ENCODE assay signal across 15 cellular contexts in the genomic region with DNA sequence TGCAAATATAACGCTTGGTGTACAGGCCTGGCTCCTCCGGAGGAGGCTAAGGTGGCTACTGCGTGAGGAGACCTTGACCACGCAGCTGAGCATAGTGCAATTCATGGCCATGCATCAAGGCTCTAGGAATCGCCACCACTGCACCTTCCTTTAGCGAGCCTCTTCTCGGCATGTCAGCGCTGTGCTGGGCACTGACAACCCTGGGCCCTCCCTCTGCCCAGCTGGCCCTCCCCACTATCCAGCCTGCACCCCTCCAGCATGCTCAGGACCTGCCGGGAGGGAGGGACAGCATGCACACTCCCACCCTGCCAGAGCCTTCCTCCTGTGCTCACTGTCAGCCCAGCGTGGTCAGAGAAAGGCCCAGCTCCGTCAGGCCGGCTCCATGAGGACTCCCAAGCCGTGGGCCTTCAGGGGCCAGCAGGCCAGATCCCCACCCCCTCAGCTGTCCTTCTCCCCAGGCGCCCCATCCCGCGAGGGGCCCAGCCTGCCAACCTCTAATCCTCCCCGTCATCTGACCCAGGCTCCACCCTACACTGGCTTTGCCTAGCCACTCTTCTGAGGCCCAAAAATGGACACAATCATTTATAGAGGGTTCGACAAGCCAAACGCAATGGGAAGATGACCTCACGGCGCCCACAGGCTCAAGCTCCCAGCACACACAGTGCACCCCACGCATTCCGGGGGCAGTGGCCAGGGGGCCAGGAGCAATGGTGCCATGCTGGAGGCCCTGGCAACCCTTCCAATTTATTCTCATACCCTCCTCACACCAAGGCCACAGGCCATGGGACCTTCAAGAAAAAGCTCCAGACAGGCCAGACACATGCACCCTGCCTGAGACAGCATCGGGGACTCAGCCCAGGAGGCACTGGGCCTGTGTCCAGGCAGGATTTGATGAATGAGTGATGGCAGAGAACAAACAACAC. TPM values are rescaled to one million over a fixed set of nuclear protein-coding genes. Genes with fewer than 3 reads are reported as not detected.
A peak's percentile ranks its signal among the peaks of the same experiment; 100 is the strongest.
DNase-seq lines count a peak whose midpoint lies in the region; ATAC-seq and TF ChIP-seq lines count a peak whose summit lies in the region.
"Had no signal": no experiment of that assay in that cellular context is flagged by ENCODE, and none has a peak within 500 bp of the region (broad histone marks: within the 10 kb centered on the region; RNA-seq: fewer than 3 reads in every experiment).

No MANE protein-coding gene starts in this region.

- POLR2A ChIA-PET in PC-9 (lab: Charles Lee; ENCODE audit: unreplicated experiment) = no interaction called here

- TF ChIP-seq CTCF in PC-9 (conservative IDR thresholded peaks at IDR 0.05) = no peak
- TF ChIP-seq CTCF in spleen (IDR thresholded peaks at IDR 0.05 in 8 of 11, conservative IDR thresholded peaks at IDR 0.05 in 3 of 11) = no peak

- H3K4me3 ChIP-seq in PC-9 (no peak overlapping the region), duodenal mucosa (ENCODE audit: low read depth in 1 of 2, low read length in 2 of 2) (no peak overlapping the region), spleen (no peak overlapping the region)

- H3K79me2 ChIP-seq in PC-9 (ENCODE audit: low read depth) = peaks cover 78% of the 10 kb centered on the region

- H2AFZ ChIP-seq in PC-9 = no peak overlapping the region

- no peaks in the 10 kb centered on the region for H3K9me3 ChIP-seq in PC-9 (ENCODE audit: insufficient read depth, low read depth)
- H3K9me3 ChIP-seq in duodenal mucosa (ENCODE audit: control insufficient read depth in 1 of 2, low read length in 2 of 2) = no peaks in the 10 kb centered on the region
- H3K9me3 ChIP-seq in spleen = no peaks in the 10 kb centered on the region

- H3K9me2 ChIP-seq in PC-9 (ENCODE audit: insufficient read depth) = no peaks in the 10 kb centered on the region

- H3K27me3 ChIP-seq in PC-9 (ENCODE audit: insufficient read depth, low read depth) (no peaks in the 10 kb centered on the region), duodenal mucosa (ENCODE audit: control insufficient read depth in 1 of 2, insufficient read depth in 2 of 2, low read length in 2 of 2) (no peaks in the 10 kb centered on the region), spleen (replicated peaks in 1 of 7) (peaks cover 0 to 24% (median 12%) of the 10 kb centered on the region in 7 donors)

- H3K9ac ChIP-seq in duodenal mucosa (ENCODE audit: low read depth in 1 of 2, low read length in 2 of 2) = peak overlapping the region in 1 of 2 donors; percentile 10

- peaks cover 33% of the 10 kb centered on the region for H3F3A ChIP-seq in PC-9 (ENCODE audit: insufficient read depth, low read depth)

- no peak for TF ChIP-seq POLR2A in spleen (IDR thresholded peaks at IDR 0.05)

- ATAC-seq in HG03039 (IDR thresholded peaks at IDR 0.05; ENCODE audit: unreplicated experiment) (no peak), left lobe of liver (no peak)
- ATAC-seq: PC-3 had no signal

- H3K27ac ChIP-seq in PC-9 = no peak overlapping the region
- H3K27ac ChIP-seq in duodenal mucosa (ENCODE audit: low read depth, low read length) = peak overlapping the region; percentile 36
- no peak overlapping the region for H3K27ac ChIP-seq in spleen
- H3K27ac ChIP-seq: HL-60 had no signal

- WGBS in spleen, 5 donors = 80 to 88% (median 83%) methylated on average over 18 to 24 of the region's 24 CpGs

- H3K36me3 ChIP-seq in PC-9 (ENCODE audit: low read depth) = no peaks in the 10 kb centered on the region
- no peaks in the 10 kb centered on the region for H3K36me3 ChIP-seq in duodenal mucosa (ENCODE audit: control insufficient read depth in 1 of 2, insufficient read depth in 2 of 2, low read length in 2 of 2)
- H3K36me3 ChIP-seq in spleen = no peaks in the 10 kb centered on the region

- H3K4me1 ChIP-seq in PC-9 (replicated peaks; ENCODE audit: insufficient read depth) (peaks cover 68% of the 10 kb centered on the region), duodenal mucosa (ENCODE audit: control insufficient read depth in 1 of 2, insufficient read depth in 2 of 2, low read length in 2 of 2) (peaks cover 42% of the 10 kb centered on the region in 2 donors), spleen (peaks cover 13 to 92% (median 62%) of the 10 kb centered on the region in 6 donors)

- CTCF ChIA-PET in PC-9 (lab: Charles Lee) = no interaction called here

- DNase-seq in PC-9 (no peak), myocyte (ENCODE audit: low read depth) (peak; percentile 97), spleen (peak; percentile 68), HuH-7 (ENCODE audit: low spot score) (no peak), left lobe of liver (ENCODE audit: low spot score) (no peak), amniotic stem cell (lab: John Stamatoyannopoulos, UW) (no peak)
- DNase-seq: activated CD4-positive, alpha-beta memory T cell treated with anti-CD3 and anti-CD28 coated beads, Interleukin-2, amount 10 ng/mL, durations not matched to agents 7 days and 5 days; CD8-positive, alpha-beta memory T cell; foreskin fibroblast; kidney glomerular epithelial cell; NCI-H2227 treated with DMSO at 0.1 percent for 48 hours; PC-3 had no signal

- 0 out of 2 replicates have a peak, but pooled peaks cover 6% of the 10 kb centered on the region for H4K20me1 ChIP-seq in PC-9 (ENCODE audit: insufficient read depth)

- BruUV-seq in PC-9 (replicated peaks; lab: Mats Ljungman, UMichigan) = no TSS peak

- intact Hi-C loops in PC-9 (cut with micrococcal nuclease; ENCODE audit: unreplicated experiment) = no loop called here
- intact Hi-C loops in spleen (cut with DNase I; ENCODE audit: low total_unique reads) = no loop called here

- peak overlapping the region; percentile 98; the same call in 1 of the 2 replicates for H3K4me2 ChIP-seq in PC-9

RNA-seq across cellular contexts. Expression of gene BIN1, which starts 3.5 kb away (rescaled TPM):
- total RNA-seq in PC-9 (2021) = 87.5 and 95.6 TPM in 2 replicates
- total RNA-seq in myocyte = 3,190 and 3,208 TPM in 2 replicates
- polyA plus RNA-seq in myocyte (2012) = 771 TPM
- 100 to 1,000 TPM in 2 of 7 donors, 10 to 100 TPM in 5; 60.0 to 123 (median 68.8) TPM for total RNA-seq in spleen
- 100 to 1,000 TPM in 1 of 3 donors, 10 to 100 TPM in 2; 57.2 to 106 (median 71.9) TPM for polyA plus RNA-seq in spleen
- 28.6 TPM for total RNA-seq in left lobe of liver

Comparison
In these comparisons a context has a peak if more than half of its experiments do, and no peak if none do; other contexts are left out.
1. DNase-seq: peak in myocyte (single experiment) and spleen (single experiment); none in PC-9 (0 of 2), HuH-7 (single experiment), left lobe of liver (single experiment) and amniotic stem cell (single experiment).
2. RNA of gene BIN1, which starts 3.5 kb away (total RNA-seq): 3,190 to 3,208 TPM in myocyte; 87.5 to 95.6 TPM in PC-9, 60.0 to 123 TPM in spleen and 28.6 TPM in left lobe of liver (single experiment); every median in the first group is over 10 times any median in the second.